7 cellular contexts compared by ENCODE assay signal in the genomic region with DNA sequence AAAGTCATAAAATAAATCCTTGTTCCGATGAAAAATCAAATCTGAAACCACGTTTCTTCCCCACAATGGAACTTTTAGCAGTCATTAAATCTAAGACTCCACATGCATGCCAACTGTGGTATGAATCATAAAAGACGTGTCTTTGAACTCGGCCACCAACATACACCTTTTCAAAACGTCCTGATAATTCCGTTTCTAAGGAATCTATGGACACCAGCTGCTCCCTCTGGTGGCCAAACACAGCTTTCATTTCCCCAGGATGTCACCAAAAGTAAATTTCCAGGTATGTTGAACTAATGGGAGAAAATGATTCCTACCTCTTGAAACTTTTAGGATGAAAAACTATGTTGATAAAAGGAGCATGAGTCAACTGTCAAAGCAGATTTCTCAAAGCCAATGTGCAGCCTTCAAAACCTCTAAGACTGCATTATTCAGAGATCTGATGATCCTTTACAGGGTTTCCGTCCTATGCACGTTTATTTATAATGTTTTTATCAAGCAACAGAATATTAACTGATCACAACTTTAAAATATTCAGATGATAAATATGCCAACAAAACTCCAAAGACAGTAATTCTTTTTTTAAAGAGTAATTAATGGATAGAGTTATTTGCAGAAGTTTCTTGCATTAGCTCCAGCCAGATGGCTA.
DNase-seq lines count a peak whose midpoint lies in the region; ATAC-seq and TF ChIP-seq lines count a peak whose summit lies in the region.

No MANE protein-coding gene starts in this region.

- no peak overlapping the region for H3K27ac ChIP-seq in right lobe of liver

- H3K4me1 Mint-ChIP-seq in stimulated activated naive B cell treated with anti-CD40 and anti-IgM and Interleukin-4, amounts not matched to agents 10 μg/mL and 1 μg/mL and 100 μg/mL, for 72 hours: peaks cover 0 to 2% of the 10 kb centered on the region in 2 donors

- peak; percentile 76 to 86 (median 82) for TF ChIP-seq CTCF in right lobe of liver (IDR thresholded peaks at IDR 0.05)

- 33% methylated on average over 8 of the region's 8 CpGs for WGBS in right lobe of liver (ENCODE audit: insufficient coverage, low coverage, low lambda C conversion rate, missing lambda C conversion rate)

- in situ Hi-C loops in G401 (cut with HindIII; ENCODE audit: low sequenced_read_pairs): no loop called here
- in situ Hi-C loops in T47D (cut with HindIII; ENCODE audit: low pct_unique_long_range_greater_than_20kb, low sequenced_read_pairs): no loop called here

- H3K36me3 ChIP-seq in MG63: peaks cover 22% of the 10 kb centered on the region
- H3K36me3 ChIP-seq in right lobe of liver: no peaks in the 10 kb centered on the region

- no peaks in the 10 kb centered on the region for H3K4me1 ChIP-seq in right lobe of liver

- no peak for TF ChIP-seq POLR2A in right lobe of liver (IDR thresholded peaks at IDR 0.05)

- no peaks in the 10 kb centered on the region for H3K27me3 ChIP-seq in MG63
- H3K27me3 ChIP-seq in right lobe of liver: no peaks in the 10 kb centered on the region

- H3K36me3 Mint-ChIP-seq in stimulated activated naive B cell treated with anti-CD40 and anti-IgM and Interleukin-4, amounts not matched to agents 10 μg/mL and 1 μg/mL and 100 μg/mL, for 72 hours: peaks cover 1 to 11% of the 10 kb centered on the region in 2 donors

- H3K9me3 Mint-ChIP-seq in stimulated activated naive B cell treated with anti-CD40 and anti-IgM and Interleukin-4, amounts not matched to agents 10 μg/mL and 1 μg/mL and 100 μg/mL, for 72 hours: peaks cover 1 to 3% of the 10 kb centered on the region in 2 donors

- peak; percentile 79 for DNase-seq in G401 (ENCODE audit: low spot score)
- peak; percentile 15 for DNase-seq in MG63
- DNase-seq in T47D (ENCODE audit: low read depth in 1 of 2, low spot score in 1 of 2): peak; percentile 62 to 68
- peak; percentile 54 to 60 (median 56) for DNase-seq in right lobe of liver
- DNase-seq in amniotic stem cell (lab: John Stamatoyannopoulos, UW): no peak
- DNase-seq in stimulated activated naive B cell treated with anti-CD40 and anti-IgM and Interleukin-4, amounts not matched to agents 10 μg/mL and 1 μg/mL and 100 μg/mL, for 72 hours: no peak

- intact Hi-C loops in right lobe of liver (cut with DNase I): loop anchor here (10.0 kb wide), 1 partner anchor 116 kb away; a partner anchor contains a TSS

- no peaks in the 10 kb centered on the region for H3K9me3 ChIP-seq in MG63
- H3K9me3 ChIP-seq in right lobe of liver: no peaks in the 10 kb centered on the region

- no peaks in the 10 kb centered on the region for H3K27me3 Mint-ChIP-seq in stimulated activated naive B cell treated with anti-CD40 and anti-IgM and Interleukin-4, amounts not matched to agents 10 μg/mL and 1 μg/mL and 100 μg/mL, for 72 hours

- H3K4me3 Mint-ChIP-seq in stimulated activated naive B cell treated with anti-CD40 and anti-IgM and Interleukin-4, amounts not matched to agents 10 μg/mL and 1 μg/mL and 100 μg/mL, for 72 hours: no peak overlapping the region

- H3K4me3 ChIP-seq in MG63 (no peak overlapping the region), right lobe of liver (no peak overlapping the region)

- no peak overlapping the region for H3K27ac Mint-ChIP-seq in stimulated activated naive B cell treated with anti-CD40 and anti-IgM and Interleukin-4, amounts not matched to agents 10 μg/mL and 1 μg/mL and 100 μg/mL, for 72 hours

- ATAC-seq in right lobe of liver: peak; percentile 86 to 94 (median 88)
- ATAC-seq in HG03039 (IDR thresholded peaks at IDR 0.05; ENCODE audit: unreplicated experiment): no peak
- ATAC-seq in stimulated activated naive B cell treated with anti-CD40 and anti-IgM and Interleukin-4, amounts not matched to agents 10 μg/mL and 1 μg/mL and 100 μg/mL, for 72 hours (replicated peaks): no peak

Comparison
In these comparisons a context has a peak if more than half of its experiments do, and no peak if none do; other contexts are left out.
1. DNase-seq: peak in G401 (single experiment), MG63 (single experiment), T47D (2 of 2) and right lobe of liver (3 of 3); none in amniotic stem cell (single experiment) and stimulated activated naive B cell treated with anti-CD40 and anti-IgM and Interleukin-4, amounts not matched to agents 10 μg/mL and 1 μg/mL and 100 μg/mL, for 72 hours (single experiment).
2. ATAC-seq: peak in right lobe of liver (4 of 4); none in HG03039 (single experiment) and stimulated activated naive B cell treated with anti-CD40 and anti-IgM and Interleukin-4, amounts not matched to agents 10 μg/mL and 1 μg/mL and 100 μg/mL, for 72 hours (0 of 2).